Comparison of ENCODE assay signal across 37 cellular contexts in the genomic region with DNA sequence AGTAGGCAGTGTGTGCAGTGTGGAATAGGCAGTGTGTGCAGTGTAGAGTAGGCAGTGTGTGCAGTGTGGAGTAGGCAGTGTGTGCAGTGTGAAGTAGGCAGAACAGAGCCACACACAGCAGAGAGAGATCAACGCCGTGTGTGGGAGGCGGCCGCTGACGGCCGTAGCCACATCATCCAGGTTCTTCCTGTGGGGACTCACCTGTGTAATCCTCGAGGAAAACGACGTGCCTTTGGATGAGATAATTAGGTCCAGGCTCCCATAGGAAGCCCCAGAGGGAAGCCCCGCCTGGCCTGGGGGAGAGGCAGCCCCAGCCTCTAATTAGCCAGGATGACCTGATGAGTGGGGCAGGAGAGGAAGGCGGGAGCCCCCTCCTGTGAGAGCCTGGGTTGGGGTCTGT. TPM values are rescaled to one million over a fixed set of nuclear protein-coding genes. Genes with fewer than 3 reads are reported as not detected.
"Had no signal": no experiment of that assay in that cellular context is flagged by ENCODE, and none has a peak within 500 bp of the region (broad histone marks: within the 10 kb centered on the region; RNA-seq: fewer than 3 reads in every experiment).

No MANE protein-coding gene starts in this region.

- H3K9me3 ChIP-seq: adrenal gland, body of pancreas, colonic mucosa, esophagus squamous epithelium, gastroesophageal sphincter had no signal

- H3K4me1 ChIP-seq: adrenal gland, body of pancreas, colonic mucosa, esophagus squamous epithelium, gastroesophageal sphincter had no signal

- H3K27ac ChIP-seq: adrenal gland, body of pancreas, colonic mucosa, epithelial cell of prostate, esophagus squamous epithelium, gastroesophageal sphincter, WERI-Rb-1 had no signal

- H3K36me3 ChIP-seq: adrenal gland, colonic mucosa, esophagus squamous epithelium, gastroesophageal sphincter, WERI-Rb-1 had no signal

- FAIRE-seq: endometrium, endothelial cell of umbilical vein had no signal

- ATAC-seq: activated CD4-positive, CD25-positive, alpha-beta regulatory T cell treated with anti-CD3 and anti-CD28 coated beads, Interleukin-2, amount 50 U/mL, for 24 hours; activated CD8-positive, alpha-beta memory T cell treated with anti-CD3 and anti-CD28 coated beads, Interleukin-2, amount 10 ng/mL, durations not matched to agents 7 days and 5 days; activated CD8-positive, alpha-beta T cell treated with anti-CD3 and anti-CD28 coated beads, Interleukin-2, amount 10 ng/mL, durations not matched to agents 7 days and 5 days; activated naive CD8-positive, alpha-beta T cell treated with anti-CD3 and anti-CD28 coated beads, Interleukin-2, amount 50 U/mL, for 24 hours; body of pancreas; gastroesophageal sphincter; T-helper 17 cell had no signal

- H3K27me3 ChIP-seq: adrenal gland, body of pancreas, colonic mucosa had no signal

- DNase-seq: activated B cell treated with CpG ODN at 0.5 μM for 24 hours; activated CD4-positive, alpha-beta memory T cell treated with anti-CD3 and anti-CD28 coated beads for 36 hours; activated CD4-positive, alpha-beta T cell treated with anti-CD3 and anti-CD28 coated beads, Interleukin-2, amount 10 ng/mL, durations not matched to agents 24 days and 14 days; activated CD8-positive, alpha-beta memory T cell treated with anti-CD3 and anti-CD28 coated beads, Interleukin-2, amount 10 ng/mL, durations not matched to agents 7 days and 5 days; activated CD8-positive, alpha-beta memory T cell treated with anti-CD3 and anti-CD28 coated beads, Interleukin-2, amount 50 U/mL, for 4 hours; activated CD8-positive, alpha-beta T cell treated with anti-CD3 and anti-CD28 coated beads, Interleukin-2, amount 10 ng/mL, durations not matched to agents 7 days and 5 days; activated effector memory CD4-positive, alpha-beta T cell treated with anti-CD3 and anti-CD28 coated beads, Interleukin-2, amount 50 U/mL, for 16 hours; activated naive CD4-positive, alpha-beta T cell treated with anti-CD3 and anti-CD28 coated beads for 36 hours; activated naive CD8-positive, alpha-beta T cell treated with anti-CD3 and anti-CD28 coated beads for 36 hours; activated naive CD8-positive, alpha-beta T cell treated with anti-CD3 and anti-CD28 coated beads, Interleukin-2, amount 50 U/mL, for 24 hours; activated T-cell treated with anti-CD3 and anti-CD28 coated beads, Interleukin-2, amount 50 U/mL, for 1 hour; activated T-cell treated with anti-CD3 and anti-CD28 coated beads, Interleukin-2, amount 50 U/mL, for 48 hours; adrenal gland; amygdala; aorta; body of pancreas; colonic mucosa; effector CD8-positive, alpha-beta T cell; esophagus squamous epithelium; foreskin melanocyte; T-helper 1 cell; T-helper 17 cell; T1000; WERI-Rb-1 had no signal

- H3K4me3 ChIP-seq: adrenal gland, body of pancreas, colonic mucosa, esophagus squamous epithelium, gastroesophageal sphincter had no signal

RNA-seq across cellular contexts. Expression of gene KNDC1, which starts 25.4 kb away (rescaled TPM):
- total RNA-seq: activated naive CD4-positive, alpha-beta T cell treated with anti-CD3 and anti-CD28 coated beads for 36 hours; activated naive CD8-positive, alpha-beta T cell treated with anti-CD3 and anti-CD28 coated beads for 36 hours; endothelial cell of umbilical vein; glomerular endothelial cell had no signal
- polyA plus RNA-seq: endothelial cell of umbilical vein had no signal

RNA-seq across cellular contexts. Expression of gene UTF1, which starts 44.6 kb away (rescaled TPM):
- total RNA-seq: activated B cell treated with CpG ODN at 0.5 μM for 24 hours; activated CD4-positive, alpha-beta memory T cell treated with anti-CD3 and anti-CD28 coated beads for 36 hours; activated CD8-positive, alpha-beta memory T cell treated with anti-CD3 and anti-CD28 coated beads for 36 hours; activated CD8-positive, alpha-beta memory T cell treated with anti-CD3 and anti-CD28 coated beads, Interleukin-2, amount 10 ng/mL, durations not matched to agents 7 days and 5 days; activated CD8-positive, alpha-beta T cell treated with anti-CD3 and anti-CD28 coated beads, Interleukin-2, amount 10 ng/mL, durations not matched to agents 7 days and 5 days; activated naive CD4-positive, alpha-beta T cell treated with anti-CD3 and anti-CD28 coated beads for 36 hours; activated naive CD8-positive, alpha-beta T cell treated with anti-CD3 and anti-CD28 coated beads for 36 hours; activated T-helper 1 cell treated with anti-CD3 and anti-CD28 coated beads, Interleukin-12 subunit alpha, Interleukin-12 subunit beta, Interleukin-2, Interleukin-4 antibody, amounts not matched to agents 30 ng/mL and 10 ng/mL and 1 ng/mL, durations not matched to agents 14 hours and 24 hours and 36 hours; aorta; body of pancreas; colonic mucosa; dermis microvascular lymphatic vessel endothelial cell; endothelial cell of umbilical vein; esophagus squamous epithelium; fibroblast of lung; fibroblast of villous mesenchyme; gastroesophageal sphincter; glomerular endothelial cell; T-helper 17 cell had no signal
- polyA plus RNA-seq: aorta, endothelial cell of umbilical vein, esophagus, fibroblast of lung had no signal

RNA-seq across cellular contexts. Expression of gene VENTX, which starts 52.2 kb away (rescaled TPM):
- total RNA-seq: activated CD4-positive, alpha-beta T cell treated with anti-CD3 and anti-CD28 coated beads, Interleukin-2, amount 10 ng/mL, durations not matched to agents 24 days and 14 days; activated CD8-positive, alpha-beta memory T cell treated with anti-CD3 and anti-CD28 coated beads for 36 hours; activated CD8-positive, alpha-beta T cell treated with anti-CD3 and anti-CD28 coated beads, Interleukin-2, amount 10 ng/mL, durations not matched to agents 7 days and 5 days; activated naive CD4-positive, alpha-beta T cell treated with anti-CD3 and anti-CD28 coated beads for 36 hours; activated naive CD8-positive, alpha-beta T cell treated with anti-CD3 and anti-CD28 coated beads for 36 hours; activated T-helper 1 cell treated with anti-CD3 and anti-CD28 coated beads, Interleukin-12 subunit alpha, Interleukin-12 subunit beta, Interleukin-2, Interleukin-4 antibody, amounts not matched to agents 30 ng/mL and 10 ng/mL and 1 ng/mL, durations not matched to agents 14 hours and 24 hours and 36 hours; activated T-helper 2 cell treated with anti-CD3 and anti-CD28 coated beads, Interferon-gamma antibody, Interleukin-2, Interleukin-4, amounts not matched to agents 10 μg/mL and 5 μg/mL and 100 μg/mL, durations not matched to agents 14 hours and 24 hours and 36 hours; dermis microvascular lymphatic vessel endothelial cell; endothelial cell of umbilical vein; fibroblast of lung; fibroblast of villous mesenchyme; glomerular endothelial cell had no signal
- polyA plus RNA-seq: endothelial cell of umbilical vein, fibroblast of lung had no signal
